Comparison of ENCODE assay signal across 14 cellular contexts in the genomic region with DNA sequence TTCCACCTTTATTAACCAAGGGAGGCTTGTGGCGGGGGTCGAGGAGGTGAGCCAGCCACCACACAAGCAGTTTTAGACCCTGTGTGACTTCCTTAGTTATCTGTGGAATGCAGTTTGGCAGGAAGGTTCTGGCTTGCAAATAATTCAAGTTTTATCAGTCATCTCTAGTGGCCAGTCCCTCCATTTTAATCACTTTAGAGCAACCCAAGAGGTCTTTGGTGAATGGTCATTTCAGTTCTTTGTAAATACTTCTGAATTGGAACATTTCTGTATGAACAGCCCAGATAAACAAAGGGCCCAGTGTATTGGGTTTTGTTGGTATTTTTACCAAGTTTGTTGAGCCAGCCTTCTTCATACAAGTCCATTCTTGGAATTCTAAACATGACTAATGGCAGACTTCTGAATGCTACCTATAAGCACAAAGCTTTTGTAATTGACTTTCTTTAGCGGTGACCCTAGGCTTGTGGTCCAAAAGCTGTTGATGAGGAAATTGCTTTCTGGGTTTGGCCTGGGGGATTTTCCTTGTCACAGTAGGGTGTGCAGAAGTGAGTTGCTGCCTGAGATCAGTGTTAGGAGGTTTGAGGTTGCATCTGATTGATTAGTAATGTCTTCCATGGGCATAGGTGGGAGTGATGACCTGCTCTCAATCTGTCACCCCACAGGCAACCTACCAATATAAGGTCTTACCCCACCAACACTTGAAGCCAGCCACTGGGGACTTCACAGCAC.
DNase-seq lines count a peak whose midpoint lies in the region; ATAC-seq and TF ChIP-seq lines count a peak whose summit lies in the region.
"Had no signal": no experiment of that assay in that cellular context is flagged by ENCODE, and none has a peak within 500 bp of the region (broad histone marks: within the 10 kb centered on the region; RNA-seq: fewer than 3 reads in every experiment).

No MANE protein-coding gene starts in this region.

- H3K9me3 Mint-ChIP-seq in stimulated activated memory B cell treated with anti-CD40 and anti-IgM and Interleukin-4, amounts not matched to agents 10 μg/mL and 1 μg/mL and 100 μg/mL, for 72 hours = no peaks in the 10 kb centered on the region

- H3K27me3 Mint-ChIP-seq in stimulated activated memory B cell treated with anti-CD40 and anti-IgM and Interleukin-4, amounts not matched to agents 10 μg/mL and 1 μg/mL and 100 μg/mL, for 72 hours = no peaks in the 10 kb centered on the region

- H3K4me3 ChIP-seq in GM12865 (ENCODE audit: low read depth, low read length) = no peak overlapping the region
- H3K4me3 ChIP-seq: adrenal gland, psoas muscle, suprapubic skin had no signal

- peaks cover 54% of the 10 kb centered on the region for H3K4me1 Mint-ChIP-seq in stimulated activated memory B cell treated with anti-CD40 and anti-IgM and Interleukin-4, amounts not matched to agents 10 μg/mL and 1 μg/mL and 100 μg/mL, for 72 hours

- TF ChIP-seq CTCF in GM12865 (IDR thresholded peaks at IDR 0.05; ENCODE audit: insufficient read depth, low read depth, low read length, missing control alignments) = no peak

- no peak overlapping the region for H3K4me3 Mint-ChIP-seq in stimulated activated memory B cell treated with anti-CD40 and anti-IgM and Interleukin-4, amounts not matched to agents 10 μg/mL and 1 μg/mL and 100 μg/mL, for 72 hours

- no peak overlapping the region for H3K27ac Mint-ChIP-seq in stimulated activated memory B cell treated with anti-CD40 and anti-IgM and Interleukin-4, amounts not matched to agents 10 μg/mL and 1 μg/mL and 100 μg/mL, for 72 hours

- ATAC-seq in stimulated activated memory B cell treated with anti-CD40 and anti-IgM and Interleukin-4, amounts not matched to agents 10 μg/mL and 1 μg/mL and 100 μg/mL, for 72 hours = peak; percentile 39
- ATAC-seq: Panc1, psoas muscle had no signal

- in situ Hi-C loops in SK-MEL-5 (cut with HindIII; ENCODE audit: low pct_unique_long_range_greater_than_20kb, low sequenced_read_pairs) = no loop called here

- H3K36me3 Mint-ChIP-seq in stimulated activated memory B cell treated with anti-CD40 and anti-IgM and Interleukin-4, amounts not matched to agents 10 μg/mL and 1 μg/mL and 100 μg/mL, for 72 hours = no peaks in the 10 kb centered on the region

- DNase-seq in GM12865 (ENCODE audit: low read depth) (peak; percentile 71), SK-MEL-5 (ENCODE audit: low read depth, low spot score) (peak; percentile 47), iPS-NIHi11 (ENCODE audit: low spot score) (peak; percentile 22), putamen (ENCODE audit: low spot score) (no peak), NCI-H748 treated with DMSO at 0.1 percent for 48 hours (lab: John Stamatoyannopoulos, UW) (no peak), GM19238 (ENCODE audit: insufficient read length, low spot score) (no peak)
- DNase-seq: activated CD8-positive, alpha-beta memory T cell treated with anti-CD3 and anti-CD28 coated beads, Interleukin-2, amount 50 U/mL, for 48 hours; adrenal gland; effector CD8-positive, alpha-beta T cell; NCI-H2227 treated with DMSO at 0.1 percent for 48 hours; psoas muscle had no signal

Comparison
In these comparisons a context has a peak if more than half of its experiments do, and no peak if none do; other contexts are left out.
1. DNase-seq: peak in GM12865 (single experiment), SK-MEL-5 (single experiment) and iPS-NIHi11 (single experiment); none in putamen (single experiment), NCI-H748 treated with DMSO at 0.1 percent for 48 hours (single experiment) and GM19238 (single experiment).